In the genomic region with DNA sequence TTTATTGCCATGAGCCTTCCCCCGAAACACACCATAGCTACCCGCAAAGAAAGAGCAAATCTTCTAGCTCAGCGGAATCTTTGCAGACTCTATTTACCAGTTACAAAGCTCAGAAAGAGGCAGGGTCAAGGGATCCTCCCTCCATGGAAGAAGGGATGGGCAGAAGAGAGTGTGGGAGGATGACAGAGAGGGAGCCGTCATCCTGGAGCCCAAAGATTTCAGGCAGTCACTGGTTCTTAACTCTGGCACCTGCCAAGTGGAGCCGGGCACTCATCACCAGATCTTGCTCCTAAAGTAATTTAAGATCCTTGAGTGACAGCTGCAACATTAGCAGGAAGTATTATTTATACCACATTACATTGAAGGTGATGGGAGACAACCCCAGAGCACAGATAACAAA, we compare ENCODE assay signal across 6 cellular contexts.
A peak's percentile ranks its signal among the peaks of the same experiment; 100 is the strongest.
DNase-seq lines count a peak whose midpoint lies in the region; ATAC-seq, FAIRE-seq and TF ChIP-seq lines count a peak whose summit lies in the region.
"Not testable (repeated sequence)": the region's sequence is repeated elsewhere in the genome, so short reads cannot be mapped to it uniquely, and the experiment has no call there.

No MANE protein-coding gene starts in this region.

- not testable (repeated sequence) for TF ChIP-seq POLR2A in K562 (conservative IDR thresholded peaks at IDR 0.05); heart left ventricle (IDR thresholded peaks at IDR 0.05); gastrocnemius medialis (IDR thresholded peaks at IDR 0.05)

- TF ChIP-seq RAD21 in K562 (CRISPR knock-in tag; conservative IDR thresholded peaks at IDR 0.05 in 1 of 2, IDR thresholded peaks at IDR 0.05 in 1 of 2): not testable (repeated sequence)

- H3K4me2 ChIP-seq in K562 (ENCODE audit: insufficient read depth, low read length): peak overlapping the region; percentile 41; the same call in 1 of the 2 replicates

- H3K79me2 ChIP-seq in K562 (ENCODE audit: control insufficient read depth, insufficient read depth, low read length): not testable (repeated sequence)

- not testable (repeated sequence) for BruUV-seq in K562 (replicated peaks; lab: Mats Ljungman, UMichigan)

- not testable (repeated sequence) for FAIRE-seq in K562 (lab: Jason Lieb, UNC)

- TF ChIP-seq CTCF in K562 (IDR thresholded peaks at IDR 0.05 in 2 of 3, conservative IDR thresholded peaks at IDR 0.05 in 1 of 3; ENCODE audit: insufficient read depth in 2 of 3, low read depth in 1 of 3, low read length in 3 of 3); heart left ventricle (IDR thresholded peaks at IDR 0.05); gastrocnemius medialis (IDR thresholded peaks at IDR 0.05 in 4 of 5, conservative IDR thresholded peaks at IDR 0.05 in 1 of 5): not testable (repeated sequence)

- H2AFZ ChIP-seq in K562 (ENCODE audit: low read depth, low read length): not testable (repeated sequence)

- H3K9me1 ChIP-seq in K562 (ENCODE audit: control insufficient read depth, insufficient read depth, low read length): not testable (repeated sequence)

- not testable (repeated sequence) for H3K9me3 ChIP-seq in K562 (replicated peaks; ENCODE audit: control insufficient read depth, insufficient read depth, low read depth, low read length); heart left ventricle; right cardiac atrium (ENCODE audit: control insufficient read depth, low read length); gastrocnemius medialis

- intact Hi-C loops in K562 (cut with micrococcal nuclease); Right ventricle myocardium superior (cut with DNase I); heart left ventricle (cut with DNase I); left cardiac atrium (cut with DNase I); right cardiac atrium (cut with DNase I); gastrocnemius medialis (cut with DNase I; ENCODE audit: low total_unique reads): not testable (repeated sequence)

- H3K27me3 ChIP-seq in K562 (ENCODE audit: control insufficient read depth in 2 of 2, insufficient read depth in 2 of 2, low read length in 2 of 2); heart left ventricle; right cardiac atrium (ENCODE audit: control insufficient read depth, insufficient read depth); gastrocnemius medialis: not testable (repeated sequence)

- peak overlapping the region; percentile 71 for H3K27ac ChIP-seq in K562 (ENCODE audit: extremely low read depth, low read depth, low read length)
- H3K27ac ChIP-seq in heart left ventricle: peak overlapping the region in 3 of 12 donors; percentile 55 to 83 (median 61)
- H3K27ac ChIP-seq in right cardiac atrium (ENCODE audit: low read length): not testable (repeated sequence)
- peak overlapping the region in 2 of 4 donors; percentile 83 to 86 for H3K27ac ChIP-seq in gastrocnemius medialis

- not testable (repeated sequence) for H4K20me1 ChIP-seq in K562 (replicated peaks; ENCODE audit: control insufficient read depth, insufficient read depth, low read length)

- CTCF ChIA-PET in K562 (lab: Yijun Ruan, JAX; ENCODE audit: low intra/inter-chr PET ratio): not testable (repeated sequence)

- not testable (repeated sequence) for H3K4me1 ChIP-seq in K562 (replicated peaks in 1 of 2; ENCODE audit: control insufficient read depth in 2 of 2, insufficient read depth in 2 of 2, low read length in 2 of 2); heart left ventricle; right cardiac atrium (ENCODE audit: control insufficient read depth, insufficient read depth, low read length); gastrocnemius medialis

- H3K36me3 ChIP-seq in K562 (ENCODE audit: control insufficient read depth, insufficient read depth, low read length); heart left ventricle; gastrocnemius medialis: not testable (repeated sequence)

- POLR2A ChIA-PET in K562 (lab: Yijun Ruan, JAX): not testable (repeated sequence)

- TF ChIP-seq EP300 in K562 (IDR thresholded peaks at IDR 0.05; ENCODE audit: low read length): not testable (repeated sequence)

- DNase-seq in K562 (ENCODE audit: extremely low read depth in 1 of 4, low spot score in 3 of 4); Right ventricle myocardium superior; heart left ventricle; left cardiac atrium; right cardiac atrium; gastrocnemius medialis: not testable (repeated sequence)

- peak; percentile 21 for ATAC-seq in K562
- ATAC-seq in Right ventricle myocardium superior (ENCODE audit: poor library complexity): peak; percentile 69
- ATAC-seq in heart left ventricle: peak; percentile 24 to 80 (median 67)
- ATAC-seq in left cardiac atrium: peak; percentile 73 to 91
- ATAC-seq in right cardiac atrium: peak; percentile 75 to 81
- ATAC-seq in gastrocnemius medialis: peak; percentile 63 to 71

- not testable (repeated sequence) for H3K4me3 ChIP-seq in K562; heart left ventricle; right cardiac atrium (ENCODE audit: low read length)
- H3K4me3 ChIP-seq in gastrocnemius medialis: peak overlapping the region in 1 of 4 donors; percentile 37

- no CpG with 5 or more reads among the region's 5 CpGs for WGBS in K562 (ENCODE audit: insufficient coverage, low coverage, missing lambda C conversion rate)
- WGBS in heart left ventricle, 4 donors: no CpG with 5 or more reads among the region's 5 CpGs
- WGBS in right cardiac atrium: no CpG with 5 or more reads among the region's 5 CpGs

- H3K9ac ChIP-seq in K562 (ENCODE audit: insufficient read depth in 1 of 2, low read depth in 2 of 2, low read length in 2 of 2): not testable (repeated sequence)

- in situ Hi-C loops in K562 (cut with MboI); gastrocnemius medialis (cut with MboI; ENCODE audit: low sequenced_read_pairs in 4 of 4): not testable (repeated sequence)

Comparison
In these comparisons a context has a peak if more than half of its experiments do, and no peak if none do; other contexts are left out.
1. ATAC-seq: peak in every context shown above with its lines; median percentile 82 in left cardiac atrium; 78 in right cardiac atrium; 69 in Right ventricle myocardium superior; 67 in heart left ventricle; 67 in gastrocnemius medialis; 21 in K562.